In genomic region chr14:100278702-100279101, GRCh38 we compare ENCODE assay signal across 8 cellular contexts. TPM values are rescaled to one million over a fixed set of nuclear protein-coding genes. Genes with fewer than 3 reads are reported as not detected.
A peak's percentile ranks its signal among the peaks of the same experiment; 100 is the strongest.
DNase-seq lines count a peak whose midpoint lies in the region; ATAC-seq, FAIRE-seq and TF ChIP-seq lines count a peak whose summit lies in the region.

No MANE protein-coding gene starts in this region.

- FAIRE-seq in RCC 7860 (lab: Jason Lieb, UNC): no peak

- peak; percentile 45 for TF ChIP-seq CTCF in AG04450 (IDR thresholded peaks at IDR 0.05; ENCODE audit: low read depth, low read length)

- H3K9me3 ChIP-seq in AG04450 (ENCODE audit: control insufficient read depth, insufficient read depth, low read length): no peaks in the 10 kb centered on the region

- peak overlapping the region; percentile 25 for H3K27ac ChIP-seq in AG04450 (ENCODE audit: low read depth, low read length)

- ATAC-seq in GM19397 (IDR thresholded peaks at IDR 0.05; ENCODE audit: unreplicated experiment) (peak; percentile 61), HG03571 (IDR thresholded peaks at IDR 0.05; ENCODE audit: unreplicated experiment) (no peak), GM18519 (IDR thresholded peaks at IDR 0.05; ENCODE audit: low FRiP score, unreplicated experiment) (no peak), GM18858 (IDR thresholded peaks at IDR 0.05; ENCODE audit: unreplicated experiment) (no peak)

- DNase-seq in AG04450 (ENCODE audit: low read depth, low spot score) (no peak), RCC 7860 (ENCODE audit: low spot score) (peak; percentile 5), fibroblast of peridontal ligament (ENCODE audit: extremely low read depth) (peak; percentile 63), NK-92 (lab: John Stamatoyannopoulos, UW; ENCODE audit: unreplicated experiment) (no peak)

- H3K27me3 ChIP-seq in AG04450 (ENCODE audit: control insufficient read depth, insufficient read depth, low read length): no peaks in the 10 kb centered on the region

- POLR2A ChIA-PET in AG04450 (lab: Yijun Ruan, JAX): interaction anchor here (0.5 kb wide), 1 partner anchor 211 kb away, joined by 3 read pairs; no protein-coding TSS in a partner anchor

- CTCF ChIA-PET in AG04450 (lab: Charles Lee): interaction anchor here (0.6 to 1.7 kb wide), 4 partner anchors 15 to 296 kb away, joined by 3 to 7 read pairs (median 4); no protein-coding TSS in a partner anchor

- no peak overlapping the region for H3K4me3 ChIP-seq in AG04450 (ENCODE audit: low read depth, low read length)

RNA-seq across cellular contexts. Expression of gene SLC25A29, which starts 27.5 kb away (rescaled TPM):
- polyA plus RNA-seq in AG04450 (2011; rRNA removed): 21.3 and 26.1 TPM in 2 replicates
- 14.6 and 16.1 TPM in 2 replicates for polyA minus RNA-seq in AG04450 (2011; rRNA and poly(A)+ RNA removed)

RNA-seq across cellular contexts. Expression of gene YY1, which starts 39.8 kb away (rescaled TPM):
- 38.0 and 45.6 TPM in 2 replicates for polyA plus RNA-seq in AG04450 (2011; rRNA removed)
- polyA minus RNA-seq in AG04450 (2011; rRNA and poly(A)+ RNA removed): 25.5 and 27.2 TPM in 2 replicates

RNA-seq across cellular contexts. Expression of gene SLC25A47, which starts 44.4 kb away (rescaled TPM):
- not detected in 2 replicates for polyA plus RNA-seq in AG04450 (2011; rRNA removed)
- polyA minus RNA-seq in AG04450 (2011; rRNA and poly(A)+ RNA removed): not detected in 2 replicates

Comparison
In these comparisons a context has a peak if more than half of its experiments do, and no peak if none do; other contexts are left out.
1. DNase-seq: peak in RCC 7860 (single experiment) and fibroblast of peridontal ligament (single experiment); none in AG04450 (single experiment) and NK-92 (single experiment).